ENCODE assay signal across 8 cellular contexts in genomic region chr22:45638834-45639746, GRCh38. TPM values are rescaled to one million over a fixed set of nuclear protein-coding genes. Genes with fewer than 3 reads are reported as not detected.
DNase-seq lines count a peak whose midpoint lies in the region; ATAC-seq and TF ChIP-seq lines count a peak whose summit lies in the region.

No MANE protein-coding gene starts in this region.

- TF ChIP-seq POLR2A in NB4 (IDR thresholded peaks at IDR 0.05; ENCODE audit: extremely low read depth, insufficient read length), result no peak

- peaks cover 15% of the 10 kb centered on the region for H3K4me1 Mint-ChIP-seq in central memory CD8-positive, alpha-beta T cell

- DNase-seq in EH (ENCODE audit: low read depth), result peak; percentile 43
- peak; percentile 88 for DNase-seq in NB4 (ENCODE audit: low read depth)
- DNase-seq in central memory CD8-positive, alpha-beta T cell (ENCODE audit: low spot score in 2 of 2), result no peak
- DNase-seq in mucosa of descending colon, result peak; percentile 48 to 72 (median 64)
- no peak for DNase-seq in DMS 273 treated with DMSO at 0.1 percent for 48 hours (lab: John Stamatoyannopoulos, UW)
- DNase-seq in NCI-H1930 (lab: John Stamatoyannopoulos, UW), result no peak

- ATAC-seq in central memory CD8-positive, alpha-beta T cell (replicated peaks; ENCODE audit: extremely low read depth, poor library complexity, severe bottlenecking), result no peak
- peak; percentile 94 for ATAC-seq in mucosa of descending colon
- ATAC-seq in HG03196 (IDR thresholded peaks at IDR 0.05; ENCODE audit: unreplicated experiment), result no peak
- ATAC-seq in GM18498 (IDR thresholded peaks at IDR 0.05; ENCODE audit: unreplicated experiment), result no peak

- peak overlapping the region; percentile 13 for H3K4me3 ChIP-seq in NB4 (ENCODE audit: low read depth, low read length)
- no peak overlapping the region for H3K4me3 ChIP-seq in mucosa of descending colon

- no peak overlapping the region for H3K4me3 Mint-ChIP-seq in central memory CD8-positive, alpha-beta T cell

- H3K36me3 Mint-ChIP-seq in central memory CD8-positive, alpha-beta T cell (ENCODE audit: insufficient read depth), result no peaks in the 10 kb centered on the region

- H3K9me3 Mint-ChIP-seq in central memory CD8-positive, alpha-beta T cell, result no peaks in the 10 kb centered on the region

- TF ChIP-seq CTCF in NB4 (IDR thresholded peaks at IDR 0.05; ENCODE audit: low read depth, low read length) (no peak), mucosa of descending colon (IDR thresholded peaks at IDR 0.05) (no peak)

- H3K9me3 ChIP-seq in mucosa of descending colon, result no peaks in the 10 kb centered on the region

- peaks cover 7% of the 10 kb centered on the region for H3K4me1 ChIP-seq in mucosa of descending colon (ENCODE audit: low read depth)

- peaks cover 80% of the 10 kb centered on the region for H3K27me3 Mint-ChIP-seq in central memory CD8-positive, alpha-beta T cell

- peak overlapping the region; percentile 87 for H3K27ac Mint-ChIP-seq in central memory CD8-positive, alpha-beta T cell (ENCODE audit: low read depth)

- intact Hi-C loops in mucosa of descending colon (cut with DNase I, micrococcal nuclease), result no loop called here

- H3K36me3 ChIP-seq in mucosa of descending colon (ENCODE audit: low read depth), result no peaks in the 10 kb centered on the region

RNA-seq across cellular contexts. Expression of gene ATXN10, which starts 32.5 kb away (rescaled TPM):
- 100 to 1,000 TPM in 1 of 3 donors, 10 to 100 TPM in 2; 59.9 to 136 (median 66.8) TPM for total RNA-seq in mucosa of descending colon

Comparison
In these comparisons a context has a peak if more than half of its experiments do, and no peak if none do; other contexts are left out.
1. DNase-seq: peak in EH (single experiment), NB4 (single experiment) and mucosa of descending colon (3 of 3); none in central memory CD8-positive, alpha-beta T cell (0 of 2), DMS 273 treated with DMSO at 0.1 percent for 48 hours (single experiment) and NCI-H1930 (0 of 2).